9 cellular contexts compared by ENCODE assay signal in the genomic region with DNA sequence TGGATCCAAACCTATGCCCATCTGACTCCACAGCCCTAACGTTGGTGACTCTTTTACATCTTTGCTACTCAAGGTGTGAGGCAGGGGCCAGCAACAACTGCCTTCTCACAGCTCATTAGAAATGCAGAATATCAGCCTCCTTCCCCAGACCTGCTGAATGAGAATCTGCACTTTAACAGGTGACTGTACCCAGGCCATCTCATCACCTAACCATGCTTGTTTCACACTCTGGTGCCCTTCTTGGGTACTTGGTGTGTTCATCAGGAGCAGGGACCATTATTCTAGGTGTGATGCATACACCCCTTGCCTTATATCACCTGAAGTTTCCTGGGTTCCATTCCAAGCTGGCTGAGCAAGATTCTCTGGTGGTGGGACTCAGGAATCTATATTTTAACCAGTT.
"Had no signal": no experiment of that assay in that cellular context is flagged by ENCODE, and none has a peak within 500 bp of the region (broad histone marks: within the 10 kb centered on the region; RNA-seq: fewer than 3 reads in every experiment).

No MANE protein-coding gene starts in this region.

- H3K27ac ChIP-seq: GM23248, KMS-11 had no signal

- H3K4me3 ChIP-seq: GM23248 had no signal

- H3K9ac ChIP-seq: GM23248, KMS-11 had no signal

- H2AFZ ChIP-seq: GM23248 had no signal

- FAIRE-seq: H54, HepG2 had no signal

- H3K36me3 Mint-ChIP-seq: IgD-negative memory B cell had no signal

- DNase-seq: GM23248, GOT3, H9, HCEC 1CT, KBM-7 had no signal

- H3K4me3 Mint-ChIP-seq: H9, IgD-negative memory B cell had no signal

- H3K4me2 ChIP-seq: KMS-11 had no signal

- ATAC-seq: HepG2 had no signal

- H3K27ac Mint-ChIP-seq: IgD-negative memory B cell had no signal
